Comparison of ENCODE assay signal across 12 cellular contexts in the genomic region with DNA sequence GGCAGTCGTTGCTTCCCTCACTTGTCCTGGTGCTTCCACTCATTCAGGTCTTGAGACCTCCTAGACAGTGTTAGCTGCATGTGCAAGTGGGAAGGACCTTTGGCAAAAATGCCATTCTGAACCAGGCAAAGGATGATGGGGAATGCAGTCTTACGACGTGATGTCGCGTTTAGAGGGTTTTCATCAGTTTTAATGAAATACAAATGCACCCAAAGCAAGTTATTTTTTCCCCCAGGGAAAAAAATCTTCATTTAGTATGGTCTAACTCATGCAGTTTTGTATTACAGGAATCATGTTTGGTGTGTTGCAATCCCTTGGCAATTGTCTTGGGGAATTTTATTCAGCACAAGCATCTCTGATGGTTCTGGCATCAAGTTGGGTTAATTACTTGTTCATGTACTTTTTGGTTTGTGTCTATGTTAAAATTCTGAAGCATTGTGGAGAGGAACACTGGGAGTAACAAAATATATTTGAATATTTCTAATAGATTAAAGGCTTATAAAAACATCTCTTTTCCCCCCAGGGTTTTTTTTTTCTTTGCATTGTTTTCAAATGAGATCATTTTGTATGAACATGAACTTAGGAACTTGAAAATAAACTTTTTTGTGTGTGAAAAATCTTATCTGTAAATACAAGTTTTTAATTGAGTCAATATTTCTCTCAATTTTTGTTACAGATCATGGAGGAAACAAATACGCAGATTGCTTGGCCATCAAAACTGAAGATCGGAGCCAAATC.
DNase-seq lines count a peak whose midpoint lies in the region; ATAC-seq and TF ChIP-seq lines count a peak whose summit lies in the region.
"Had no signal": no experiment of that assay in that cellular context is flagged by ENCODE, and none has a peak within 500 bp of the region (broad histone marks: within the 10 kb centered on the region; RNA-seq: fewer than 3 reads in every experiment).

No MANE protein-coding gene starts in this region.

- peak; percentile 94 for DNase-seq in BJ (ENCODE audit: low read depth)
- DNase-seq in adipocyte (ENCODE audit: low read depth): peak; percentile 96
- peak; percentile 90 for DNase-seq in fibroblast of pulmonary artery (ENCODE audit: low read depth)
- no peak for DNase-seq in psoas muscle
- no peak for DNase-seq in GM19238 (ENCODE audit: insufficient read length, low spot score)
- no peak for DNase-seq in caudate nucleus (lab: John Stamatoyannopoulos, UW)
- DNase-seq: NCI-H345; stimulated activated naive CD4-positive, alpha-beta T cell treated with Interleukin-2 at 50 U/mL for 16 hours had no signal

- TF ChIP-seq CTCF in BJ (IDR thresholded peaks at IDR 0.05; ENCODE audit: insufficient read depth, low read depth, low read length) (no peak), fibroblast of pulmonary artery (IDR thresholded peaks at IDR 0.05; ENCODE audit: low read length, missing control alignments) (no peak), psoas muscle (IDR thresholded peaks at IDR 0.05) (no peak)

- no peaks in the 10 kb centered on the region for H3K9me3 ChIP-seq in adipocyte (ENCODE audit: control insufficient read depth, low read length)
- H3K9me3 ChIP-seq in psoas muscle: no peaks in the 10 kb centered on the region
- H3K9me3 ChIP-seq: BLaER1 treated with 17β-estradiol and CSF1 and Interleukin-3, amounts not matched to agents 10 nM and 100 nM had no signal

- no peak overlapping the region for H3K4me3 ChIP-seq in BJ (ENCODE audit: low read depth, low read length)
- H3K4me3 ChIP-seq in adipocyte (ENCODE audit: low read length): peak overlapping the region; percentile 55
- H3K4me3 ChIP-seq in fibroblast of pulmonary artery (replicated peaks; ENCODE audit: low read depth, low read length): no peak overlapping the region
- no peak overlapping the region for H3K4me3 ChIP-seq in psoas muscle
- H3K4me3 ChIP-seq: BLaER1 treated with 17β-estradiol and CSF1 and Interleukin-3, amounts not matched to agents 10 nM and 100 nM had no signal

- intact Hi-C loops in psoas muscle (cut with DNase I): no loop called here

- peak; percentile 46 to 69 (median 48) for ATAC-seq in psoas muscle
- ATAC-seq in HG02938 (IDR thresholded peaks at IDR 0.05; ENCODE audit: unreplicated experiment): no peak
- no peak for ATAC-seq in HG03045 (IDR thresholded peaks at IDR 0.05; ENCODE audit: unreplicated experiment)
- ATAC-seq: WTC11 had no signal

- peaks cover 69% of the 10 kb centered on the region for H3K4me1 ChIP-seq in adipocyte (ENCODE audit: control insufficient read depth, insufficient read depth, low read length)
- H3K4me1 ChIP-seq in psoas muscle: no peaks in the 10 kb centered on the region

- WGBS in psoas muscle, 3 donors: 34 to 42% (median 38%) methylated on average over 7 of the region's 7 CpGs

- H3K27ac ChIP-seq in psoas muscle (no peak overlapping the region), caudate nucleus (ENCODE audit: low read depth, low read length) (no peak overlapping the region)
- H3K27ac ChIP-seq: BLaER1 treated with 17β-estradiol and CSF1 and Interleukin-3, amounts not matched to agents 10 nM and 100 nM had no signal

- CTCF ChIA-PET in BJ (lab: Yijun Ruan, JAX): no interaction called here

- H3K36me3 ChIP-seq in BJ (ENCODE audit: control insufficient read depth, insufficient read depth, low read length) (no peaks in the 10 kb centered on the region), adipocyte (ENCODE audit: control insufficient read depth, insufficient read depth, low read length, severe bottlenecking) (no peaks in the 10 kb centered on the region), psoas muscle (ENCODE audit: insufficient read depth in 1 of 2, low read depth in 1 of 2) (no peaks in the 10 kb centered on the region)
- H3K36me3 ChIP-seq: BLaER1 treated with 17β-estradiol and CSF1 and Interleukin-3, amounts not matched to agents 10 nM and 100 nM had no signal

- H3K27me3 ChIP-seq in BJ (ENCODE audit: control insufficient read depth, insufficient read depth, low read length) (no peaks in the 10 kb centered on the region), adipocyte (replicated peaks; ENCODE audit: control insufficient read depth, insufficient read depth, low read length) (no peaks in the 10 kb centered on the region), psoas muscle (ENCODE audit: insufficient read depth in 3 of 3, low read length in 2 of 3) (no peaks in the 10 kb centered on the region)
- H3K27me3 ChIP-seq: BLaER1 treated with 17β-estradiol and CSF1 and Interleukin-3, amounts not matched to agents 10 nM and 100 nM had no signal

- POLR2A ChIA-PET in BJ (lab: Charles Lee): no interaction called here

- peak overlapping the region; percentile 76 for H3K9ac ChIP-seq in adipocyte (ENCODE audit: low read length)
- H3K9ac ChIP-seq: BLaER1 treated with 17β-estradiol and CSF1 and Interleukin-3, amounts not matched to agents 10 nM and 100 nM had no signal

Comparison
In these comparisons a context has a peak if more than half of its experiments do, and no peak if none do; other contexts are left out.
1. DNase-seq: peak in BJ (single experiment), adipocyte (single experiment) and fibroblast of pulmonary artery (single experiment); none in psoas muscle (0 of 2), GM19238 (single experiment) and caudate nucleus (0 of 61).
2. ATAC-seq: peak in psoas muscle (4 of 4); none in HG02938 (single experiment) and HG03045 (single experiment).